Comparison of ENCODE assay signal across 8 cellular contexts in the genomic region with DNA sequence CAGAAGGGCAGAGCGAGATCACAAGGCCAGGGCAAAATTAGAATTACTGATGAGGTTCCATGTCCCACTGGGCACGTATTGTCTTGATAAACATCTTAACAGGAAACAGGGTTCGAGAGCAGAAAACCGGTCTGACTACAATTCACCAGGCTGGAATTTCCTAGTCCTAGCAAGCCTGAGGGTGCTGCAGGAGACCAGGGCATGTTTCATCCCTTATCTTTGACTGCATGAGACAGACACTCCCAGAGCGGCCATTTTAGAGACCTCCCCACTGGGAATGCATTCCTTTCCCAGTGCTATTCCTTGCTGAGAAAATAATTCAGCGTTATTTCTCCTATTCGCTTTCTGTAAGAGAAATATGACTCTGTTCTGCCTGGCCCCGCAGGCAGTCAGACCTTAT.
DNase-seq lines count a peak whose midpoint lies in the region; ATAC-seq and TF ChIP-seq lines count a peak whose summit lies in the region.
"Not testable (repeated sequence)": the region's sequence is repeated elsewhere in the genome, so short reads cannot be mapped to it uniquely, and the experiment has no call there.

No MANE protein-coding gene starts in this region.

- H3K27ac ChIP-seq in GM23338 (ENCODE audit: low read depth); OCI-LY7 (ENCODE audit: low read depth, low read length, poor library complexity, severe bottlenecking); mesendoderm (ENCODE audit: low read depth, low read length): not testable (repeated sequence)

- H3K4me3 Mint-ChIP-seq in GM23338; WTC11; glutamatergic neuron (ENCODE audit: unreplicated experiment): not testable (repeated sequence)

- not testable (repeated sequence) for H3K27me3 Mint-ChIP-seq in GM23338 (ENCODE audit: insufficient read depth, low read depth, poor library complexity); WTC11 (ENCODE audit: low read depth); glutamatergic neuron (ENCODE audit: unreplicated experiment)

- not testable (repeated sequence) for H3K23ac ChIP-seq in mesendoderm (ENCODE audit: low read length)

- H3K27me3 ChIP-seq in BE2C; GM23338 (ENCODE audit: insufficient read depth); mesendoderm (ENCODE audit: insufficient read depth, low read length, poor library complexity): not testable (repeated sequence)

- not testable (repeated sequence) for H2BK15ac ChIP-seq in mesendoderm (replicated peaks; ENCODE audit: low read depth)

- H3K4ac ChIP-seq in mesendoderm (ENCODE audit: low read depth, low read length) = not testable (repeated sequence)

- not testable (repeated sequence) for ATAC-seq in GM23338, WTC11

- H3K36me3 Mint-ChIP-seq in GM23338 (ENCODE audit: low read depth) = peaks cover 24% of the 10 kb centered on the region
- H3K36me3 Mint-ChIP-seq in WTC11 = peaks cover 44% of the 10 kb centered on the region
- H3K36me3 Mint-ChIP-seq in glutamatergic neuron (ENCODE audit: unreplicated experiment) = peaks cover 18% of the 10 kb centered on the region

- not testable (repeated sequence) for H2BK5ac ChIP-seq in mesendoderm (ENCODE audit: low read length)

- H3K4me3 ChIP-seq in BE2C (ENCODE audit: low read depth, low read length); GM23338; OCI-LY7 (ENCODE audit: low read depth, low read length, poor library complexity, severe bottlenecking); mesendoderm (ENCODE audit: low read length): not testable (repeated sequence)

- H3K9me3 ChIP-seq in BE2C; OCI-LY7 (ENCODE audit: low read length): not testable (repeated sequence)

- not testable (repeated sequence) for H2AFZ ChIP-seq in GM23338; OCI-LY7 (ENCODE audit: low read length)

- H4K20me1 ChIP-seq in GM23338 (replicated peaks; ENCODE audit: insufficient read depth); OCI-LY7 (ENCODE audit: insufficient read depth, low read length): not testable (repeated sequence)

- not testable (repeated sequence) for H2AK5ac ChIP-seq in mesendoderm (ENCODE audit: low read length)

- H3K56ac ChIP-seq in mesendoderm (ENCODE audit: low read length) = not testable (repeated sequence)

- WGBS in mesendoderm (ENCODE audit: extremely low coverage, insufficient coverage, low lambda C conversion rate) = no CpG with 5 or more reads among the region's 8 CpGs

- H3K36me3 ChIP-seq in BE2C; GM23338 (ENCODE audit: insufficient read depth); OCI-LY7 (ENCODE audit: insufficient read depth, low read length); mesendoderm (ENCODE audit: control insufficient read depth, insufficient read depth, low read length): not testable (repeated sequence)

- H2BK120ac ChIP-seq in mesendoderm (ENCODE audit: low read depth, low read length) = not testable (repeated sequence)

- POLR2A ChIA-PET in OCI-LY7 (lab: Charles Lee); WTC11 (lab: Charles Lee): not testable (repeated sequence)

- DNase-seq in BE2C = peak; percentile 13
- DNase-seq in GM23338 (ENCODE audit: low spot score) = peak; percentile 58
- peak; percentile 7 for DNase-seq in KBM-7
- DNase-seq in OCI-LY7 (ENCODE audit: low spot score) = peak; percentile 4
- peak; percentile 56 for DNase-seq in WTC11 (ENCODE audit: low spot score)
- DNase-seq in glutamatergic neuron = peak; percentile 30
- DNase-seq in mesendoderm = peak; percentile 48
- peak; percentile 3 for DNase-seq in retina

- peaks cover 33% of the 10 kb centered on the region for H3K9me3 Mint-ChIP-seq in GM23338
- H3K9me3 Mint-ChIP-seq in WTC11 = peaks cover 60% of the 10 kb centered on the region
- H3K9me3 Mint-ChIP-seq in glutamatergic neuron (ENCODE audit: unreplicated experiment) = not testable (repeated sequence)

- H3K9ac ChIP-seq in mesendoderm (ENCODE audit: low read length) = not testable (repeated sequence)

- CTCF ChIA-PET in OCI-LY7 (lab: Charles Lee; ENCODE audit: unreplicated experiment); WTC11 (lab: Charles Lee): not testable (repeated sequence)

- not testable (repeated sequence) for H3K4me1 Mint-ChIP-seq in GM23338; WTC11; glutamatergic neuron (ENCODE audit: low read depth, unreplicated experiment)

- not testable (repeated sequence) for H4K5ac ChIP-seq in mesendoderm (ENCODE audit: low read length)

- H3F3A ChIP-seq in GM23338 (replicated peaks; ENCODE audit: low read depth) = not testable (repeated sequence)

- not testable (repeated sequence) for H3K27ac Mint-ChIP-seq in GM23338; WTC11; glutamatergic neuron (ENCODE audit: unreplicated experiment)

- H3K18ac ChIP-seq in mesendoderm (ENCODE audit: low read length) = not testable (repeated sequence)

- not testable (repeated sequence) for H3K9me2 ChIP-seq in GM23338 (ENCODE audit: insufficient read depth); OCI-LY7 (ENCODE audit: insufficient read depth, low read length)

- H3K79me1 ChIP-seq in mesendoderm (ENCODE audit: low read length) = not testable (repeated sequence)

- not testable (repeated sequence) for H4K8ac ChIP-seq in mesendoderm (ENCODE audit: low read depth, low read length)

- H3K4me2 ChIP-seq in GM23338; OCI-LY7 (ENCODE audit: low read length); mesendoderm (ENCODE audit: low read length): not testable (repeated sequence)

- in situ Hi-C loops in KBM-7 (cut with MboI; ENCODE audit: low pct_unique_long_range_greater_than_20kb, low sequenced_read_pairs) = not testable (repeated sequence)

- H3K4me1 ChIP-seq in BE2C; GM23338 (ENCODE audit: insufficient read depth); OCI-LY7 (ENCODE audit: insufficient read depth, low read length, poor library complexity, severe bottlenecking); mesendoderm (ENCODE audit: control insufficient read depth, low read depth, low read length): not testable (repeated sequence)

- H3K79me2 ChIP-seq in GM23338 (replicated peaks; ENCODE audit: insufficient read depth); OCI-LY7 (ENCODE audit: insufficient read depth, low read depth, low read length); mesendoderm (ENCODE audit: control insufficient read depth, insufficient read depth, low read length): not testable (repeated sequence)

- BruUV-seq in OCI-LY7 (replicated peaks; lab: Mats Ljungman, UMichigan) = not testable (repeated sequence)

- TF ChIP-seq CTCF in BE2C (IDR thresholded peaks at IDR 0.05; ENCODE audit: low read depth, low read length); GM23338 (conservative IDR thresholded peaks at IDR 0.05; ENCODE audit: low read depth in 2 of 2); OCI-LY7 (conservative IDR thresholded peaks at IDR 0.05; ENCODE audit: low read length); WTC11 (IDR thresholded peaks at IDR 0.05); glutamatergic neuron (IDR thresholded peaks at IDR 0.05; ENCODE audit: partially characterized antibody, unreplicated experiment): not testable (repeated sequence)

- intact Hi-C loops in OCI-LY7 (cut with micrococcal nuclease; ENCODE audit: unreplicated experiment) = not testable (repeated sequence)

TF ChIP-seq in GM23338, 12 proteins besides CTCF, POLR2A, EP300 and RAD21:
- peak; percentile 45; the same call in 1 of the 2 replicates for TF ChIP-seq ZNF114 (CRISPR knock-in tag; IDR thresholded peaks at IDR 0.05)
- peak; percentile 54 for TF ChIP-seq ZNF331 (CRISPR knock-in tag; IDR thresholded peaks at IDR 0.05; ENCODE audit: low read depth)
TF ChIP-seq in GM23338: peak in this region for 2; not testable (repeated sequence) for 10.

Comparison
In these comparisons a context has a peak if more than half of its experiments do, and no peak if none do; other contexts are left out.
1. DNase-seq: peak in every context shown above with its lines; median percentile 58 in GM23338; 56 in WTC11; 48 in mesendoderm; 30 in glutamatergic neuron; 13 in BE2C; 7 in KBM-7; 4 in OCI-LY7; 3 in retina.